ENCODE assay signal across 8 cellular contexts in the genomic region with DNA sequence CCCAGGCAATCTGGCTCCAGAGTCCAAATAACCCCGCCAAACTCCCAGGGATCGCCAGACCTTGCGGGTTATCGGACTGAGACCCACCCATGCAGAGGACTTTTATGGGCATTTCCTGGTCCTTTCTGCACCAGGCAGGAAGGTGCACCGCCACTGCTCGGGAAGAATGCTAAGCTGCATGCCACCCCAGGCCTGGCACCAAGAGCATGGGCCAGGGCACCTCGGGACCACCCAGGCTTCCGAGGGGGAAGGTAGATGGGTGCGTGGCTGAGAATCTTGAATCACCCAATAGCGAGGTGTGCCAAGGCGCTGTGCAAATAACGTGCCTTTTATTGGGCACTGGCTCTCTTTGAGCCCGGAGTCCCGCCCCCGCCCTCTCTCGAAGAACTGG. TPM values are rescaled to one million over a fixed set of nuclear protein-coding genes. Genes with fewer than 3 reads are reported as not detected.
DNase-seq lines count a peak whose midpoint lies in the region; ATAC-seq and TF ChIP-seq lines count a peak whose summit lies in the region.

No MANE protein-coding gene starts in this region.

- H3K27me3 ChIP-seq in RWPE2 (ENCODE audit: insufficient read depth, poor library complexity, severe bottlenecking) (no peaks in the 10 kb centered on the region), endodermal cell (ENCODE audit: control insufficient read depth, insufficient read depth, low read length, poor library complexity, severe bottlenecking) (no peaks in the 10 kb centered on the region)

- H3K9me3 ChIP-seq in RWPE2 (ENCODE audit: severe bottlenecking) (no peaks in the 10 kb centered on the region), endodermal cell (ENCODE audit: control insufficient read depth, low read length) (no peaks in the 10 kb centered on the region)

- no peaks in the 10 kb centered on the region for H3K9me3 Mint-ChIP-seq in endodermal cell
- no peaks in the 10 kb centered on the region for H3K9me3 Mint-ChIP-seq in natural killer cell

- peak; percentile 4 for ATAC-seq in HG02938 (IDR thresholded peaks at IDR 0.05; ENCODE audit: unreplicated experiment)
- ATAC-seq in RWPE2 (ENCODE audit: low read depth) = no peak
- ATAC-seq in natural killer cell = peak in 1 of 3 donors; percentile 4
- ATAC-seq in HG02610 (IDR thresholded peaks at IDR 0.05; ENCODE audit: unreplicated experiment) = no peak

- H3K27ac Mint-ChIP-seq in endodermal cell (peak overlapping the region; percentile 91), natural killer cell (peak overlapping the region; percentile 90 to 93)

- WGBS in endodermal cell (ENCODE audit: insufficient coverage in 1 of 2, insufficient read length in 1 of 2), 2 experiments = 25 to 28% methylated on average over 14 to 16 of the region's 16 CpGs

- H3K9ac ChIP-seq in endodermal cell (ENCODE audit: extremely low read depth, low read length, poor library complexity, severe bottlenecking) = peak overlapping the region; percentile 41

- H3K4me1 Mint-ChIP-seq in endodermal cell (peaks cover 5% of the 10 kb centered on the region), natural killer cell (peaks cover 30 to 34% of the 10 kb centered on the region in 2 donors)

- H3K36me3 ChIP-seq in RWPE2 (ENCODE audit: low read depth) (no peaks in the 10 kb centered on the region), endodermal cell (ENCODE audit: control insufficient read depth, insufficient read depth, low read length) (peaks cover 8% of the 10 kb centered on the region)

- intact Hi-C loops in natural killer cell (cut with micrococcal nuclease) = loop anchor here (2.0 kb wide), 1 partner anchor 30 kb away; no protein-coding TSS in a partner anchor

- TF ChIP-seq CTCF in RWPE2 (IDR thresholded peaks at IDR 0.05; ENCODE audit: poor library complexity, severe bottlenecking) = no peak
- TF ChIP-seq CTCF in endodermal cell (conservative IDR thresholded peaks at IDR 0.05) = no peak
- TF ChIP-seq CTCF in natural killer cell (IDR thresholded peaks at IDR 0.05) = no peak

- H3K27ac ChIP-seq in RWPE2 (ENCODE audit: poor library complexity, severe bottlenecking) = peak overlapping the region; percentile 81
- H3K27ac ChIP-seq in endodermal cell (ENCODE audit: low read depth, low read length) = peak overlapping the region; percentile 85

- H3K27me3 Mint-ChIP-seq in endodermal cell (ENCODE audit: insufficient read depth) = peaks cover 20% of the 10 kb centered on the region
- H3K27me3 Mint-ChIP-seq in natural killer cell (ENCODE audit: low read depth in 2 of 2) = no peaks in the 10 kb centered on the region

- peak overlapping the region; percentile 66 for H3K4me3 Mint-ChIP-seq in endodermal cell
- peak overlapping the region; percentile 97 for H3K4me3 Mint-ChIP-seq in natural killer cell

- H3K36me3 Mint-ChIP-seq in endodermal cell (ENCODE audit: low read depth) (peaks cover 13% of the 10 kb centered on the region), natural killer cell (no peaks in the 10 kb centered on the region)

- DNase-seq in DMS153 (lab: John Stamatoyannopoulos, UW) (peak; percentile 53), DMS153 treated with DMSO at 0.1 percent for 48 hours (lab: John Stamatoyannopoulos, UW; ENCODE audit: unreplicated experiment) (no peak), RWPE2 (ENCODE audit: low spot score) (no peak), endodermal cell (no peak), natural killer cell (peak; percentile 27), COR-L47 (lab: John Stamatoyannopoulos, UW) (no peak)

- H3K4me3 ChIP-seq in RWPE2 (ENCODE audit: severe bottlenecking) = peak overlapping the region; percentile 32
- peak overlapping the region; percentile 92 for H3K4me3 ChIP-seq in endodermal cell (ENCODE audit: low read length)

- H3K4me1 ChIP-seq in RWPE2 (ENCODE audit: insufficient read depth, poor library complexity, severe bottlenecking) (peaks cover 12% of the 10 kb centered on the region), endodermal cell (ENCODE audit: control insufficient read depth, insufficient read depth, low read length) (no peaks in the 10 kb centered on the region)

RNA-seq across cellular contexts. Expression of gene ZNF575, which starts 0.4 kb away (rescaled TPM):
- total RNA-seq in endodermal cell (under 1 TPM; 0.22 TPM), natural killer cell (1 to 10 TPM; 1.9 to 5.4 (median 3.9) TPM)
- polyA plus RNA-seq in endodermal cell (2013, experiment 1 of 2) = 1.2 TPM
- 1.5 TPM for polyA plus RNA-seq in endodermal cell (2013, experiment 2 of 2)

RNA-seq across cellular contexts. Expression of gene ETHE1, which starts 5.6 kb away (rescaled TPM):
- total RNA-seq in endodermal cell (10 to 100 TPM; 13.0 to 15.2 TPM), natural killer cell (10 to 100 TPM; 22.0 to 25.6 (median 24.6) TPM)
- 21.1 TPM for polyA plus RNA-seq in endodermal cell (2013, experiment 1 of 2)
- polyA plus RNA-seq in endodermal cell (2013, experiment 2 of 2) = 17.8 TPM

RNA-seq across cellular contexts. Expression of gene PHLDB3, which starts 28.0 kb away (rescaled TPM):
- 10 to 100 TPM in 1 of 2 donors, 1 to 10 TPM in 1; 7.7 to 13.5 TPM for total RNA-seq in endodermal cell
- 7.9 TPM for polyA plus RNA-seq in endodermal cell (2013, experiment 1 of 2)
- 9.2 TPM for polyA plus RNA-seq in endodermal cell (2013, experiment 2 of 2)
- total RNA-seq in natural killer cell = 10 to 100 TPM; 24.5 to 24.9 (median 24.8) TPM

RNA-seq across cellular contexts. Expression of gene XRCC1, which starts 42.8 kb away (rescaled TPM):
- 10 to 100 TPM; 48.8 to 52.1 TPM for total RNA-seq in endodermal cell
- 73.8 TPM for polyA plus RNA-seq in endodermal cell (2013, experiment 1 of 2)
- 61.7 TPM for polyA plus RNA-seq in endodermal cell (2013, experiment 2 of 2)
- 10 to 100 TPM; 33.2 to 43.9 (median 40.7) TPM for total RNA-seq in natural killer cell

RNA-seq across cellular contexts. Expression of gene PINLYP, which starts 43.0 kb away (rescaled TPM):
- total RNA-seq in endodermal cell = 10 to 100 TPM in 1 of 2 donors, 1 to 10 TPM in 1; 7.7 to 12.2 TPM
- polyA plus RNA-seq in endodermal cell (2013, experiment 1 of 2) = 5.5 TPM
- polyA plus RNA-seq in endodermal cell (2013, experiment 2 of 2) = 2.1 TPM
- 1 to 10 TPM; 1.7 to 3.0 (median 2.4) TPM for total RNA-seq in natural killer cell

Comparison
In these comparisons a context has a peak if more than half of its experiments do, and no peak if none do; other contexts are left out.
1. DNase-seq: peak in DMS153 (single experiment) and natural killer cell (single experiment); none in DMS153 treated with DMSO at 0.1 percent for 48 hours (single experiment), RWPE2 (single experiment), endodermal cell (single experiment) and COR-L47 (single experiment).